6 cellular contexts compared by ENCODE assay signal in genomic region chr11:73748300-73748699, GRCh38.
"Had no signal": no experiment of that assay in that cellular context is flagged by ENCODE, and none has a peak within 500 bp of the region (broad histone marks: within the 10 kb centered on the region; RNA-seq: fewer than 3 reads in every experiment).

No MANE protein-coding gene starts in this region.

- H3K27me3 Mint-ChIP-seq: IgD-negative memory B cell had no signal

- H3K4me3 ChIP-seq: GM23248, HAP-1 had no signal

- H3K9me3 ChIP-seq: HAP-1 had no signal

- DNase-seq: GM23248, GOT3, H7, KBM-7 had no signal

- H3K4me1 ChIP-seq: HAP-1 had no signal

- H3K27ac ChIP-seq: GM23248 had no signal

- H3K9me3 Mint-ChIP-seq: IgD-negative memory B cell had no signal

- H3K4me3 Mint-ChIP-seq: IgD-negative memory B cell had no signal

- H3K27ac Mint-ChIP-seq: IgD-negative memory B cell had no signal

- H3K9ac ChIP-seq: GM23248 had no signal

- H3K36me3 ChIP-seq: HAP-1 had no signal

- H2AFZ ChIP-seq: GM23248 had no signal
